16 cellular contexts compared by ENCODE assay signal in the genomic region with DNA sequence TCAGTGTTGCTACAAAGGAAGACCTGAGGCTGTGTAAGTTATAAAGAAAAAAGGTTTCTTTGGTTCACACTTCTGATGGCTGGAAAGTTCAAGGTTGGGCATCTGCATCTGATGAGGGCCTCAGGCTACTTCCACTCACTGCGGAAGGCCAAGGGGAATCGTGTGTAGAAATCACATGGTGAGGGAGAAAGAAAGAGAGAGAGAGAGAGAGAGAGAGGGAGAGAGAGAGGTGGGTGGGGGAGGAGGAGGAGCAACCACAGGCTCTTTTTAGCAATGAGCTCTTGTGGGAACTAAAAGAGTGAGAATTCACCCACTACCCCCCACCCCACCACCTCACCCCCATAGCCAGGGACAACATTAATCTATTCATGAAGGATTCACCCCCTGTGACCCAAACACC.
"Had no signal": no experiment of that assay in that cellular context is flagged by ENCODE, and none has a peak within 500 bp of the region (broad histone marks: within the 10 kb centered on the region; RNA-seq: fewer than 3 reads in every experiment).

No MANE protein-coding gene starts in this region.

- H3K27me3 Mint-ChIP-seq: activated naive CD4-positive, alpha-beta T cell treated with anti-CD3 and anti-CD28 coated beads, Interleukin-2, amount 10 ng/mL, durations not matched to agents 7 days and 5 days; stimulated activated memory B cell treated with anti-CD40 and anti-IgM and Interleukin-4, amounts not matched to agents 10 μg/mL and 1 μg/mL and 100 μg/mL, for 72 hours had no signal

- H3K4me1 Mint-ChIP-seq: nephron had no signal

- ATAC-seq: left ventricle myocardium superior; stimulated activated memory B cell treated with anti-CD40 and anti-IgM and Interleukin-4, amounts not matched to agents 10 μg/mL and 1 μg/mL and 100 μg/mL, for 72 hours had no signal

- H3K27ac Mint-ChIP-seq: activated naive CD4-positive, alpha-beta T cell treated with anti-CD3 and anti-CD28 coated beads, Interleukin-2, amount 10 ng/mL, durations not matched to agents 7 days and 5 days; nephron; stimulated activated memory B cell treated with anti-CD40 and anti-IgM and Interleukin-4, amounts not matched to agents 10 μg/mL and 1 μg/mL and 100 μg/mL, for 72 hours had no signal

- DNase-seq: activated naive CD4-positive, alpha-beta T cell treated with anti-CD3 and anti-CD28 coated beads, Interleukin-2, amount 10 ng/mL, durations not matched to agents 7 days and 5 days; adrenal gland; caudate nucleus; foreskin melanocyte; kidney glomerular epithelial cell; left ventricle myocardium superior; mesendoderm; ovary; sigmoid colon; stimulated activated CD4-positive, alpha-beta T cell treated with anti-CD3 and anti-CD28 coated beads, Interleukin-12 subunit alpha, Interleukin-12 subunit beta, amount 100 ng/mL, for 4 hours; T-helper 2 cell had no signal

- H3K27me3 ChIP-seq: adrenal gland, ovary, sigmoid colon had no signal

- H3K4me3 Mint-ChIP-seq: activated naive CD4-positive, alpha-beta T cell treated with anti-CD3 and anti-CD28 coated beads, Interleukin-2, amount 10 ng/mL, durations not matched to agents 7 days and 5 days; nephron; stimulated activated memory B cell treated with anti-CD40 and anti-IgM and Interleukin-4, amounts not matched to agents 10 μg/mL and 1 μg/mL and 100 μg/mL, for 72 hours had no signal

- H3K27ac ChIP-seq: adrenal gland, coronary artery, ovary, sigmoid colon had no signal

- H3K9me3 ChIP-seq: adrenal gland, ovary, sigmoid colon had no signal

- H3K4me3 ChIP-seq: adrenal gland, coronary artery, ovary, sigmoid colon had no signal

- H3K36me3 ChIP-seq: adrenal gland, ovary, sigmoid colon had no signal

- FAIRE-seq: endothelial cell of umbilical vein, TTC549 had no signal

- H3K9me3 Mint-ChIP-seq: activated naive CD4-positive, alpha-beta T cell treated with anti-CD3 and anti-CD28 coated beads, Interleukin-2, amount 10 ng/mL, durations not matched to agents 7 days and 5 days; nephron; stimulated activated memory B cell treated with anti-CD40 and anti-IgM and Interleukin-4, amounts not matched to agents 10 μg/mL and 1 μg/mL and 100 μg/mL, for 72 hours had no signal
